ENCODE assay signal across 19 cellular contexts in genomic region chr9:98171176-98171925, GRCh38.
DNase-seq lines count a peak whose midpoint lies in the region; ATAC-seq and TF ChIP-seq lines count a peak whose summit lies in the region.
"Had no signal": no experiment of that assay in that cellular context is flagged by ENCODE, and none has a peak within 500 bp of the region (broad histone marks: within the 10 kb centered on the region; RNA-seq: fewer than 3 reads in every experiment).

No MANE protein-coding gene starts in this region.

- H3K27ac ChIP-seq in WERI-Rb-1 = peak overlapping the region; percentile 50
- H3K27ac ChIP-seq: epithelial cell of prostate had no signal

- TF ChIP-seq CTCF in WERI-Rb-1 (IDR thresholded peaks at IDR 0.05; ENCODE audit: low read depth, low read length) = no peak

- no peaks in the 10 kb centered on the region for H3K27me3 Mint-ChIP-seq in activated naive CD8-positive, alpha-beta T cell
- H3K27me3 Mint-ChIP-seq in activated naive CD8-positive, alpha-beta T cell treated with anti-CD3 and anti-CD28 coated beads, Interleukin-2, amount 50 U/mL, for 24 hours = no peaks in the 10 kb centered on the region

- H3K4me3 Mint-ChIP-seq in activated naive CD8-positive, alpha-beta T cell = no peak overlapping the region
- no peak overlapping the region for H3K4me3 Mint-ChIP-seq in activated naive CD8-positive, alpha-beta T cell treated with anti-CD3 and anti-CD28 coated beads, Interleukin-2, amount 50 U/mL, for 24 hours
- H3K4me3 Mint-ChIP-seq in stimulated activated effector memory CD8-positive, alpha-beta T cell treated with anti-CD3 and anti-CD28 coated beads, Interleukin-12 subunit alpha, Interleukin-12 subunit beta, amount 100 ng/mL, for 72 hours = no peak overlapping the region
- H3K4me3 Mint-ChIP-seq: T-helper 1 cell treated with Interleukin-12 subunit alpha and Interleukin-12 subunit beta and Interleukin-4 antibody, amounts not matched to agents 30 μg/mL and 1 μg/mL, for 36 hours had no signal

- H3K27me3 ChIP-seq in WERI-Rb-1 (ENCODE audit: insufficient read depth, low read depth, severe bottlenecking) = no peaks in the 10 kb centered on the region

- ATAC-seq in activated naive CD8-positive, alpha-beta T cell treated with anti-CD3 and anti-CD28 coated beads, Interleukin-2, amount 50 U/mL, for 24 hours = no peak
- ATAC-seq in stimulated activated effector memory CD8-positive, alpha-beta T cell treated with anti-CD3 and anti-CD28 coated beads, Interleukin-12 subunit alpha, Interleukin-12 subunit beta, amount 100 ng/mL, for 72 hours = no peak
- ATAC-seq in HG02973 (IDR thresholded peaks at IDR 0.05; ENCODE audit: unreplicated experiment) = no peak
- ATAC-seq in GM18858 (IDR thresholded peaks at IDR 0.05; ENCODE audit: unreplicated experiment) = no peak
- ATAC-seq in GM18511 (IDR thresholded peaks at IDR 0.05; ENCODE audit: unreplicated experiment) = no peak
- ATAC-seq: left colon had no signal

- peaks cover 48% of the 10 kb centered on the region for H3K4me1 Mint-ChIP-seq in activated naive CD8-positive, alpha-beta T cell (ENCODE audit: low read depth)
- peaks cover 22% of the 10 kb centered on the region for H3K4me1 Mint-ChIP-seq in activated naive CD8-positive, alpha-beta T cell treated with anti-CD3 and anti-CD28 coated beads, Interleukin-2, amount 50 U/mL, for 24 hours
- H3K4me1 Mint-ChIP-seq in stimulated activated effector memory CD8-positive, alpha-beta T cell treated with anti-CD3 and anti-CD28 coated beads, Interleukin-12 subunit alpha, Interleukin-12 subunit beta, amount 100 ng/mL, for 72 hours = peaks cover 47% of the 10 kb centered on the region

- H3K27ac Mint-ChIP-seq in activated naive CD8-positive, alpha-beta T cell = peak overlapping the region; percentile 10
- H3K27ac Mint-ChIP-seq in activated naive CD8-positive, alpha-beta T cell treated with anti-CD3 and anti-CD28 coated beads, Interleukin-2, amount 50 U/mL, for 24 hours = no peak overlapping the region
- peak overlapping the region; percentile 88 for H3K27ac Mint-ChIP-seq in stimulated activated effector memory CD8-positive, alpha-beta T cell treated with anti-CD3 and anti-CD28 coated beads, Interleukin-12 subunit alpha, Interleukin-12 subunit beta, amount 100 ng/mL, for 72 hours

- no peaks in the 10 kb centered on the region; the same call in none of the 2 replicates for H3K36me3 ChIP-seq in WERI-Rb-1

- H3K9me3 ChIP-seq in WERI-Rb-1 (ENCODE audit: severe bottlenecking) = no peaks in the 10 kb centered on the region

- H3K36me3 Mint-ChIP-seq in activated naive CD8-positive, alpha-beta T cell = no peaks in the 10 kb centered on the region
- H3K36me3 Mint-ChIP-seq in activated naive CD8-positive, alpha-beta T cell treated with anti-CD3 and anti-CD28 coated beads, Interleukin-2, amount 50 U/mL, for 24 hours (ENCODE audit: low read depth) = no peaks in the 10 kb centered on the region
- peaks cover 9% of the 10 kb centered on the region for H3K36me3 Mint-ChIP-seq in stimulated activated effector memory CD8-positive, alpha-beta T cell treated with anti-CD3 and anti-CD28 coated beads, Interleukin-12 subunit alpha, Interleukin-12 subunit beta, amount 100 ng/mL, for 72 hours

- H3K9me3 Mint-ChIP-seq in activated naive CD8-positive, alpha-beta T cell (ENCODE audit: low read depth) = no peaks in the 10 kb centered on the region
- H3K9me3 Mint-ChIP-seq in activated naive CD8-positive, alpha-beta T cell treated with anti-CD3 and anti-CD28 coated beads, Interleukin-2, amount 50 U/mL, for 24 hours = no peaks in the 10 kb centered on the region
- no peaks in the 10 kb centered on the region for H3K9me3 Mint-ChIP-seq in stimulated activated effector memory CD8-positive, alpha-beta T cell treated with anti-CD3 and anti-CD28 coated beads, Interleukin-12 subunit alpha, Interleukin-12 subunit beta, amount 100 ng/mL, for 72 hours
- H3K9me3 Mint-ChIP-seq: T-helper 1 cell treated with Interleukin-12 subunit alpha and Interleukin-12 subunit beta and Interleukin-4 antibody, amounts not matched to agents 30 μg/mL and 1 μg/mL, for 36 hours had no signal

- no peak for DNase-seq in activated naive CD8-positive, alpha-beta T cell treated with anti-CD3 and anti-CD28 coated beads, Interleukin-2, amount 50 U/mL, for 24 hours
- peak; percentile 47 for DNase-seq in WERI-Rb-1
- DNase-seq in iPS-NIHi7 (ENCODE audit: extremely low spot score) = peak; percentile 40
- no peak for DNase-seq in stimulated activated effector memory CD8-positive, alpha-beta T cell treated with anti-CD3 and anti-CD28 coated beads, Interleukin-12 subunit alpha, Interleukin-12 subunit beta, amount 100 ng/mL, for 72 hours (ENCODE audit: low spot score in 2 of 2)
- DNase-seq: dermis blood vessel endothelial cell; foreskin melanocyte; Karpas-422; left colon; NCI-H1048; NCI-H2029 treated with DMSO at 0.1 percent for 48 hours; NCI-H510A; Right ventricle myocardium superior; stimulated activated CD4-positive, alpha-beta T cell treated with anti-CD3 and anti-CD28 coated beads, Interleukin-12 subunit alpha, Interleukin-12 subunit beta, amount 100 ng/mL, for 4 hours had no signal

- no peak overlapping the region for H3K4me3 ChIP-seq in WERI-Rb-1 (ENCODE audit: low read depth, low read length)

Comparison
In these comparisons a context has a peak if more than half of its experiments do, and no peak if none do; other contexts are left out.
1. DNase-seq: peak in WERI-Rb-1 (single experiment) and iPS-NIHi7 (single experiment); none in activated naive CD8-positive, alpha-beta T cell treated with anti-CD3 and anti-CD28 coated beads, Interleukin-2, amount 50 U/mL, for 24 hours (single experiment) and stimulated activated effector memory CD8-positive, alpha-beta T cell treated with anti-CD3 and anti-CD28 coated beads, Interleukin-12 subunit alpha, Interleukin-12 subunit beta, amount 100 ng/mL, for 72 hours (0 of 2).